Comparison of ENCODE assay signal across 1 cellular context in genomic region chr1:15952317-15953258, GRCh38.
TF ChIP-seq lines count a peak whose summit lies in the region.

No MANE protein-coding gene starts in this region.

TF ChIP-seq in K562, 482 proteins besides CTCF, POLR2A, EP300 and RAD21 (continued from another document and continues in another):
- TF ChIP-seq GTF2F1 (IDR thresholded peaks at IDR 0.05; ENCODE audit: low read depth, low read length) (no peak), PTBP1 (IDR thresholded peaks at IDR 0.05; ENCODE audit: low read depth, low read length) (no peak), CBFA2T3 (IDR thresholded peaks at IDR 0.05) (peak; percentile 96), ZBTB9 (CRISPR knock-in tag; IDR thresholded peaks at IDR 0.05) (peak; percentile 59; the same call in 1 of the 2 replicates), SIX5 (IDR thresholded peaks at IDR 0.05; ENCODE audit: borderline replicate concordance in 1 of 2, insufficient read depth in 1 of 2, low read depth in 1 of 2, low read length in 2 of 2) (no peak), HMG20A (CRISPR knock-in tag; conservative IDR thresholded peaks at IDR 0.05) (no peak), ETV1 (tag; conservative IDR thresholded peaks at IDR 0.05; ENCODE audit: low read depth) (peak; percentile 97), ZNF174 (CRISPR knock-in tag; IDR thresholded peaks at IDR 0.05) (no peak), ZNF507 (tag; conservative IDR thresholded peaks at IDR 0.05) (no peak), ZZZ3 (IDR thresholded peaks at IDR 0.05) (no peak), CHD2 (IDR thresholded peaks at IDR 0.05; ENCODE audit: low read depth, low read length) (peak; percentile 74), COPS2 (conservative IDR thresholded peaks at IDR 0.05) (no peak), ATF2 (CRISPR knock-in tag; IDR thresholded peaks at IDR 0.05) (no peak), ZNF311 (CRISPR knock-in tag; IDR thresholded peaks at IDR 0.05) (no peak), ZBTB12 (CRISPR knock-in tag; IDR thresholded peaks at IDR 0.05) (no peak), JUND (IDR thresholded peaks at IDR 0.05; ENCODE audit: borderline replicate concordance, low read depth, low read length) (peak; percentile 100), JUND (tag; IDR thresholded peaks at IDR 0.05; ENCODE audit: borderline replicate concordance, low read depth, low read length) (peak; percentile 99), FOXK1 (CRISPR knock-in tag; IDR thresholded peaks at IDR 0.05; ENCODE audit: borderline replicate concordance) (no peak), STAT5B (CRISPR knock-in tag; IDR thresholded peaks at IDR 0.05) (no peak), CREM (IDR thresholded peaks at IDR 0.05; ENCODE audit: low read depth) (peak; percentile 91), RFX1 (IDR thresholded peaks at IDR 0.05) (no peak), ZC3H8 (IDR thresholded peaks at IDR 0.05) (no peak), MTA2 (IDR thresholded peaks at IDR 0.05; ENCODE audit: low read depth) (peak; percentile 92), TAF7 (tag; IDR thresholded peaks at IDR 0.05) (no peak), ZBTB17 (CRISPR knock-in tag; IDR thresholded peaks at IDR 0.05) (no peak; the same call in 1 of the 2 replicates), SRSF7 (optimal IDR thresholded peaks at IDR 0.05; ENCODE audit: low read depth, low read length) (no peak), RBBP5 (IDR thresholded peaks at IDR 0.05; ENCODE audit: borderline replicate concordance, insufficient read depth, low read length, poor library complexity, severe bottlenecking) (peak; percentile 81), ZNF717 (CRISPR knock-in tag; IDR thresholded peaks at IDR 0.05) (no peak), PCBP1 (IDR thresholded peaks at IDR 0.05; ENCODE audit: low read depth, low read length, poor library complexity, severe bottlenecking) (no peak), HDAC6 (IDR thresholded peaks at IDR 0.05; ENCODE audit: low read depth, low read length) (no peak), SAP30 (IDR thresholded peaks at IDR 0.05; ENCODE audit: borderline replicate concordance, insufficient read depth, low read depth, low read length, poor library complexity, severe bottlenecking) (peak; percentile 67), NR2C2 (CRISPR knock-in tag; IDR thresholded peaks at IDR 0.05) (peak; percentile 57; the same call in 1 of the 2 replicates), NR2C2 (tag; IDR thresholded peaks at IDR 0.05) (peak; percentile 83), SNIP1 (IDR thresholded peaks at IDR 0.05; ENCODE audit: low read depth) (no peak), IRF2 (CRISPR knock-in tag; IDR thresholded peaks at IDR 0.05) (no peak), ZC3H11A (IDR thresholded peaks at IDR 0.05; ENCODE audit: low read depth, low read length) (0 out of 2 replicates have a peak, but pooled peaks have one; percentile 31), NFATC3 (IDR thresholded peaks at IDR 0.05) (peak; percentile 47; the same call in 1 of the 2 replicates), ZBTB33 (CRISPR knock-in tag; IDR thresholded peaks at IDR 0.05) (no peak), ZNF253 (CRISPR knock-in tag; conservative IDR thresholded peaks at IDR 0.05) (no peak), TAL1 (IDR thresholded peaks at IDR 0.05) (peak; percentile 88), ZFP1 (CRISPR knock-in tag; IDR thresholded peaks at IDR 0.05) (no peak)
- TF ChIP-seq, protein P1, sequence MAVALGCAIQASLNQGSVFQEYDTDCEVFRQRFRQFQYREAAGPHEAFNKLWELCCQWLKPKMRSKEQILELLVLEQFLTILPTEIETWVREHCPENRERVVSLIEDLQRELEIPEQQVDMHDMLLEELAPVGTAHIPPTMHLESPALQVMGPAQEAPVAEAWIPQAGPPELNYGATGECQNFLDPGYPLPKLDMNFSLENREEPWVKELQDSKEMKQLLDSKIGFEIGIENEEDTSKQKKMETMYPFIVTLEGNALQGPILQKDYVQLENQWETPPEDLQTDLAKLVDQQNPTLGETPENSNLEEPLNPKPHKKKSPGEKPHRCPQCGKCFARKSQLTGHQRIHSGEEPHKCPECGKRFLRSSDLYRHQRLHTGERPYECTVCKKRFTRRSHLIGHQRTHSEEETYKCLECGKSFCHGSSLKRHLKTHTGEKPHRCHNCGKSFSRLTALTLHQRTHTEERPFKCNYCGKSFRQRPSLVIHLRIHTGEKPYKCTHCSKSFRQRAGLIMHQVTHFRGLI (CRISPR knock-in tag; IDR thresholded peaks at IDR 0.05) = no peak
- TF ChIP-seq, protein P2, sequence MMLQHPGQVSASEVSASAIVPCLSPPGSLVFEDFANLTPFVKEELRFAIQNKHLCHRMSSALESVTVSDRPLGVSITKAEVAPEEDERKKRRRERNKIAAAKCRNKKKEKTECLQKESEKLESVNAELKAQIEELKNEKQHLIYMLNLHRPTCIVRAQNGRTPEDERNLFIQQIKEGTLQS (IDR thresholded peaks at IDR 0.05) = peak; percentile 99
- TF ChIP-seq, protein P2 (CRISPR knock-in tag; conservative IDR thresholded peaks at IDR 0.05) = peak; percentile 99
- TF ChIP-seq, protein P3, sequence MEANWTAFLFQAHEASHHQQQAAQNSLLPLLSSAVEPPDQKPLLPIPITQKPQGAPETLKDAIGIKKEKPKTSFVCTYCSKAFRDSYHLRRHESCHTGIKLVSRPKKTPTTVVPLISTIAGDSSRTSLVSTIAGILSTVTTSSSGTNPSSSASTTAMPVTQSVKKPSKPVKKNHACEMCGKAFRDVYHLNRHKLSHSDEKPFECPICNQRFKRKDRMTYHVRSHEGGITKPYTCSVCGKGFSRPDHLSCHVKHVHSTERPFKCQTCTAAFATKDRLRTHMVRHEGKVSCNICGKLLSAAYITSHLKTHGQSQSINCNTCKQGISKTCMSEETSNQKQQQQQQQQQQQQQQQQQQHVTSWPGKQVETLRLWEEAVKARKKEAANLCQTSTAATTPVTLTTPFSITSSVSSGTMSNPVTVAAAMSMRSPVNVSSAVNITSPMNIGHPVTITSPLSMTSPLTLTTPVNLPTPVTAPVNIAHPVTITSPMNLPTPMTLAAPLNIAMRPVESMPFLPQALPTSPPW (CRISPR knock-in tag; IDR thresholded peaks at IDR 0.05) = peak; percentile 65
- TF ChIP-seq, protein P4, sequence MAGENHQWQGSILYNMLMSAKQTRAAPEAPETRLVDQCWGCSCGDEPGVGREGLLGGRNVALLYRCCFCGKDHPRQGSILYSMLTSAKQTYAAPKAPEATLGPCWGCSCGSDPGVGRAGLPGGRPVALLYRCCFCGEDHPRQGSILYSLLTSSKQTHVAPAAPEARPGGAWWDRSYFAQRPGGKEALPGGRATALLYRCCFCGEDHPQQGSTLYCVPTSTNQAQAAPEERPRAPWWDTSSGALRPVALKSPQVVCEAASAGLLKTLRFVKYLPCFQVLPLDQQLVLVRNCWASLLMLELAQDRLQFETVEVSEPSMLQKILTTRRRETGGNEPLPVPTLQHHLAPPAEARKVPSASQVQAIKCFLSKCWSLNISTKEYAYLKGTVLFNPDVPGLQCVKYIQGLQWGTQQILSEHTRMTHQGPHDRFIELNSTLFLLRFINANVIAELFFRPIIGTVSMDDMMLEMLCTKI (IDR thresholded peaks at IDR 0.05; ENCODE audit: partially characterized antibody) = no peak
- TF ChIP-seq, protein P5, sequence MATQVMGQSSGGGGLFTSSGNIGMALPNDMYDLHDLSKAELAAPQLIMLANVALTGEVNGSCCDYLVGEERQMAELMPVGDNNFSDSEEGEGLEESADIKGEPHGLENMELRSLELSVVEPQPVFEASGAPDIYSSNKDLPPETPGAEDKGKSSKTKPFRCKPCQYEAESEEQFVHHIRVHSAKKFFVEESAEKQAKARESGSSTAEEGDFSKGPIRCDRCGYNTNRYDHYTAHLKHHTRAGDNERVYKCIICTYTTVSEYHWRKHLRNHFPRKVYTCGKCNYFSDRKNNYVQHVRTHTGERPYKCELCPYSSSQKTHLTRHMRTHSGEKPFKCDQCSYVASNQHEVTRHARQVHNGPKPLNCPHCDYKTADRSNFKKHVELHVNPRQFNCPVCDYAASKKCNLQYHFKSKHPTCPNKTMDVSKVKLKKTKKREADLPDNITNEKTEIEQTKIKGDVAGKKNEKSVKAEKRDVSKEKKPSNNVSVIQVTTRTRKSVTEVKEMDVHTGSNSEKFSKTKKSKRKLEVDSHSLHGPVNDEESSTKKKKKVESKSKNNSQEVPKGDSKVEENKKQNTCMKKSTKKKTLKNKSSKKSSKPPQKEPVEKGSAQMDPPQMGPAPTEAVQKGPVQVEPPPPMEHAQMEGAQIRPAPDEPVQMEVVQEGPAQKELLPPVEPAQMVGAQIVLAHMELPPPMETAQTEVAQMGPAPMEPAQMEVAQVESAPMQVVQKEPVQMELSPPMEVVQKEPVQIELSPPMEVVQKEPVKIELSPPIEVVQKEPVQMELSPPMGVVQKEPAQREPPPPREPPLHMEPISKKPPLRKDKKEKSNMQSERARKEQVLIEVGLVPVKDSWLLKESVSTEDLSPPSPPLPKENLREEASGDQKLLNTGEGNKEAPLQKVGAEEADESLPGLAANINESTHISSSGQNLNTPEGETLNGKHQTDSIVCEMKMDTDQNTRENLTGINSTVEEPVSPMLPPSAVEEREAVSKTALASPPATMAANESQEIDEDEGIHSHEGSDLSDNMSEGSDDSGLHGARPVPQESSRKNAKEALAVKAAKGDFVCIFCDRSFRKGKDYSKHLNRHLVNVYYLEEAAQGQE (CRISPR knock-in tag; IDR thresholded peaks at IDR 0.05; ENCODE audit: low read depth) = 0 out of 2 replicates have a peak, but pooled peaks have one; percentile 33
- TF ChIP-seq, protein P6, sequence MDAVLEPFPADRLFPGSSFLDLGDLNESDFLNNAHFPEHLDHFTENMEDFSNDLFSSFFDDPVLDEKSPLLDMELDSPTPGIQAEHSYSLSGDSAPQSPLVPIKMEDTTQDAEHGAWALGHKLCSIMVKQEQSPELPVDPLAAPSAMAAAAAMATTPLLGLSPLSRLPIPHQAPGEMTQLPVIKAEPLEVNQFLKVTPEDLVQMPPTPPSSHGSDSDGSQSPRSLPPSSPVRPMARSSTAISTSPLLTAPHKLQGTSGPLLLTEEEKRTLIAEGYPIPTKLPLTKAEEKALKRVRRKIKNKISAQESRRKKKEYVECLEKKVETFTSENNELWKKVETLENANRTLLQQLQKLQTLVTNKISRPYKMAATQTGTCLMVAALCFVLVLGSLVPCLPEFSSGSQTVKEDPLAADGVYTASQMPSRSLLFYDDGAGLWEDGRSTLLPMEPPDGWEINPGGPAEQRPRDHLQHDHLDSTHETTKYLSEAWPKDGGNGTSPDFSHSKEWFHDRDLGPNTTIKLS (IDR thresholded peaks at IDR 0.05; ENCODE audit: borderline replicate concordance, low read depth) = peak; percentile 56; the same call in 1 of the 2 replicates
